ENCODE assay signal across 8 cellular contexts in the genomic region with DNA sequence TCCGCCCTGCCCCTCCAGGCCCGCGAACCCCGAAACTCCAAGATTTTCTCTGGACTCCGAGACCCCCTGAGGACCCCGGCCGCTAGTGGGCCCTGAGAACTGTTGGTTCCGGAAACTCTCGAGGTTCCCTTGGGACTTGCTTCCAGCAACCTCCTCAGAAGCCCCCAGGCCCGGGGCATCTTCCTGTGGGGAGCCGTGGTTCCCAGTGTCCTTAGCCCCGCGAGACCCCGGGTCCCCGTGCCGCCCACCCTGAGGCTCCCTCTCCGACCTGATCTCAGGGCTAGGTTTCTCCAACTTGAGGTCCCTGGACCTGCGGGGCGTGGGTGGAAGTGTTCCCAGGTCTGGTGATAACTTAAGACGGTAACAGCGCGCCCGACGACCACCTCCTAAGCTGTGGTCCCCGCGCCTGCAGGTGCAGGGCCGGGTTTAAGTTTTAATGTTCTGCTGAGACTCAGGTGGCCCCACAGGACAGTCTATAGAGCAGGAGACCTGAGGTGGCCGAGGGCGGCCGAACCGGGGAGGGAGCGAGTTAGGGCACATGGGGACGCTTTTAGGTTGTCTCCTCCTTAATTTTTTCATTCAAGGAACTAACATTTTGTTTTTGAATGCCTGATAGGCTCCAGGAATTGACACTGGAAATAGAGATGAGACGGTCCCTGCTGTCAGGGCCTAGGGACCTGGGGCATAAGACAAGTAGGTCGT. TPM values are rescaled to one million over a fixed set of nuclear protein-coding genes. Genes with fewer than 3 reads are reported as not detected.
DNase-seq lines count a peak whose midpoint lies in the region; ATAC-seq and FAIRE-seq lines count a peak whose summit lies in the region.

No MANE protein-coding gene starts in this region.

- no peaks in the 10 kb centered on the region for H3K36me3 ChIP-seq in small intestine (ENCODE audit: control insufficient read depth in 2 of 2, insufficient read depth in 2 of 2, low read length in 2 of 2)

- H3K27ac Mint-ChIP-seq in activated T-cell treated with anti-CD3 and anti-CD28 coated beads, Interleukin-2, amount 50 U/mL, for 72 hours = peak overlapping the region; percentile 74

- H3K9me3 ChIP-seq in small intestine (ENCODE audit: control insufficient read depth, low read depth) = no peaks in the 10 kb centered on the region

- H3K27ac ChIP-seq in small intestine (ENCODE audit: low read depth in 1 of 2, low read length in 1 of 2) = peak overlapping the region in 1 of 2 donors; percentile 64

- WGBS in small intestine, 3 donors = 3 to 5% (median 5%) methylated on average over 34 to 35 of the region's 35 CpGs

- peaks cover 0 to 6% of the 10 kb centered on the region in 2 donors for H3K4me1 ChIP-seq in small intestine (ENCODE audit: control insufficient read depth in 2 of 2, insufficient read depth in 1 of 2, low read depth in 1 of 2, low read length in 1 of 2)

- peaks cover 0 to 5% of the 10 kb centered on the region in 2 donors for H3K36me3 Mint-ChIP-seq in activated T-cell treated with anti-CD3 and anti-CD28 coated beads, Interleukin-2, amount 50 U/mL, for 72 hours (ENCODE audit: insufficient read depth in 2 of 2)

- intact Hi-C loops in left ventricle myocardium superior (cut with micrococcal nuclease) = no loop called here

- H3K4me3 Mint-ChIP-seq in activated T-cell treated with anti-CD3 and anti-CD28 coated beads, Interleukin-2, amount 50 U/mL, for 72 hours = peak overlapping the region; percentile 93 to 94

- H3K4me3 ChIP-seq in small intestine (ENCODE audit: low read depth in 1 of 2, low read length in 2 of 2) = peak overlapping the region; percentile 72 to 86

- peaks cover 60% of the 10 kb centered on the region for H3K4me1 Mint-ChIP-seq in activated T-cell treated with anti-CD3 and anti-CD28 coated beads, Interleukin-2, amount 50 U/mL, for 72 hours (ENCODE audit: low read depth)

- ATAC-seq in activated T-cell treated with anti-CD3 and anti-CD28 coated beads, Interleukin-2, amount 50 U/mL, for 72 hours (replicated peaks in 1 of 2) = no peak
- no peak for ATAC-seq in left ventricle myocardium superior
- no peak for ATAC-seq in GM18868 (IDR thresholded peaks at IDR 0.05; ENCODE audit: unreplicated experiment)

- no peaks in the 10 kb centered on the region for H3K27me3 Mint-ChIP-seq in activated T-cell treated with anti-CD3 and anti-CD28 coated beads, Interleukin-2, amount 50 U/mL, for 72 hours (ENCODE audit: low read depth)

- DNase-seq in NCI-H2171 (lab: John Stamatoyannopoulos, UW) = peak; percentile 29
- DNase-seq in NCI-H2171 treated with DMSO at 0.1 percent for 48 hours (lab: John Stamatoyannopoulos, UW) = no peak
- peak; percentile 13 to 18 for DNase-seq in activated T-cell treated with anti-CD3 and anti-CD28 coated beads, Interleukin-2, amount 50 U/mL, for 72 hours
- peak; percentile 39 for DNase-seq in left ventricle myocardium superior
- DNase-seq in small intestine = no peak
- DNase-seq in HPDE6-E6E7 (ENCODE audit: extremely low spot score) = no peak
- DNase-seq in islet precursor cell = no peak

- FAIRE-seq in small intestine (lab: Jason Lieb, UNC) = no peak

- H3K27me3 ChIP-seq in small intestine (ENCODE audit: control insufficient read depth in 2 of 2, insufficient read depth in 2 of 2, low read length in 2 of 2) = no peaks in the 10 kb centered on the region

- no peaks in the 10 kb centered on the region for H3K9me3 Mint-ChIP-seq in activated T-cell treated with anti-CD3 and anti-CD28 coated beads, Interleukin-2, amount 50 U/mL, for 72 hours

RNA-seq across cellular contexts. Expression of a gene that starts 0.7 kb away (rescaled TPM):
- total RNA-seq in activated T-cell treated with anti-CD3 and anti-CD28 coated beads, Interleukin-2, amount 50 U/mL, for 72 hours = 100 to 1,000 TPM in 1 of 2 donors, 10 to 100 TPM in 1; 50.1 to 130 TPM
- 20.7 TPM for total RNA-seq in left ventricle myocardium superior
- polyA plus RNA-seq in small intestine = 10 to 100 TPM in 2 of 3 donors, 1 to 10 TPM in 1; 4.5 to 31.6 (median 17.9) TPM

RNA-seq across cellular contexts. Expression of a gene that starts 25.7 kb away (rescaled TPM):
- total RNA-seq in activated T-cell treated with anti-CD3 and anti-CD28 coated beads, Interleukin-2, amount 50 U/mL, for 72 hours = not detected
- total RNA-seq in left ventricle myocardium superior = 0.25 TPM
- under 1 TPM in 1 of 3 donors, not detected in 2; 0.36 TPM for polyA plus RNA-seq in small intestine

Comparison
In these comparisons a context has a peak if more than half of its experiments do, and no peak if none do; other contexts are left out.
1. DNase-seq: peak in NCI-H2171 (single experiment), activated T-cell treated with anti-CD3 and anti-CD28 coated beads, Interleukin-2, amount 50 U/mL, for 72 hours (2 of 2) and left ventricle myocardium superior (single experiment); none in NCI-H2171 treated with DMSO at 0.1 percent for 48 hours (single experiment), small intestine (single experiment), HPDE6-E6E7 (single experiment) and islet precursor cell (single experiment).